In genomic region chr7:49261928-49262327, GRCh38 we compare ENCODE assay signal across 35 cellular contexts.
"Had no signal": no experiment of that assay in that cellular context is flagged by ENCODE, and none has a peak within 500 bp of the region (broad histone marks: within the 10 kb centered on the region; RNA-seq: fewer than 3 reads in every experiment).

No MANE protein-coding gene starts in this region.

- H3K4me3 ChIP-seq: MG63 had no signal

- DNase-seq: Karpas-422, Kasumi-1, MG63, MM.1S, MV-4-11, NCI-H1048, NCI-H1092, NCI-H1092 treated with DMSO at 0.1 percent for 48 hours, NCI-H1105, NCI-H1105 treated with DMSO at 0.1 percent for 48 hours, NCI-H1417, NCI-H1417 treated with DMSO at 0.1 percent for 48 hours, NCI-H1436, NCI-H1436 treated with DMSO at 0.1 percent for 48 hours, NCI-H146, NCI-H1694, NCI-H1694 treated with DMSO at 0.1 percent for 48 hours, NCI-H187, NCI-H187 treated with DMSO at 0.1 percent for 48 hours, NCI-H1930, NCI-H2029, NCI-H2029 treated with DMSO at 0.1 percent for 48 hours, NCI-H2081 treated with DMSO at 0.1 percent for 48 hours, NCI-H2107, NCI-H2171, NCI-H2171 treated with DMSO at 0.1 percent for 48 hours, NCI-H2227 treated with DMSO at 0.1 percent for 48 hours, NCI-H226, NCI-H345, NCI-H446, NCI-H446 treated with DMSO at 0.1 percent for 48 hours, NCI-H510A, NCI-H510A treated with DMSO at 0.1 percent for 48 hours, NCI-H524, NCI-H524 treated with DMSO at 0.1 percent for 48 hours had no signal

- H3K36me3 ChIP-seq: MG63 had no signal

- H3K9me3 ChIP-seq: MG63 had no signal

- H3K27me3 ChIP-seq: MG63 had no signal
